ENCODE assay signal across 1 cellular context in the genomic region with DNA sequence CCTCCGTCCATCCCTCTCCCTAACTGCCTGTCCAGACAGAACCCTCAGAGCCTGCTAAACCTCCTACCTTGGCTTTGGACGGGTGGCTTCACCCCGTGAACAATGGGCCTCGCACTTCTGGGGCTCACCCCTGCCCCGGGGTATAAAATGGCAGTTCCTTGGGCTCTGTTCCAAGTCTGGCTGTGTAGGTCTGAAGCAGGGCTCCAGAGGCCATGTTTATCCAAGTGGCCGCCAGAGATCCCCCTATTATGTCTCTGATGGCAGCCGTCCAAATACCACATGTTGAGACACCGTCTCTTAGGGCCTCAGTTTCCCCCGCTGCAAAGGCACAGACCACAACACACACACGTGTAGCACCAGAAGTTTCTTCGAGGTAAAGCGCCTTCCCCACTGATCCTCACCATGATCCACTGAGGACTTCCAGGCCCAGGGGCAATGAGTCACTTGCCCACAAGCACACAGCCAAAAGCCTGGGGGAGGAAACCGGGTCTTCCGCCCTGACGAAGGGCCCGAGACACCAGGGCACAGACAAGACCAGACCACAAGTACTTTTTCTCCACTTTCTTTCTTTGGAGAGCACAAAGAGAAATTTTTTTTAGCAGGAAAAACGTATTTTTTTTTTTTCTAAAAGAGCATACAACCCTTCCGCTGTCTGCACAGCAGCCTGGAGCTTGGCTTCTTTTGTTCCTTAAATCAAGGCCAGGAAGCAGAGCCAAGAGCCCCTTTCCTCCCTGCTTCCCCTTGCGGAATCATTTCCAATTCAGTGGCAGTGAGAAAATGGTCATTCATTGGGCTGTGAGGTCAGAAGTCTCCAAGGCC.
TF ChIP-seq lines count a peak whose summit lies in the region.

No MANE protein-coding gene starts in this region.

TF ChIP-seq in GM23338, 12 proteins besides CTCF, POLR2A, EP300 and RAD21 (continued from another document):
- TF ChIP-seq, protein P1, sequence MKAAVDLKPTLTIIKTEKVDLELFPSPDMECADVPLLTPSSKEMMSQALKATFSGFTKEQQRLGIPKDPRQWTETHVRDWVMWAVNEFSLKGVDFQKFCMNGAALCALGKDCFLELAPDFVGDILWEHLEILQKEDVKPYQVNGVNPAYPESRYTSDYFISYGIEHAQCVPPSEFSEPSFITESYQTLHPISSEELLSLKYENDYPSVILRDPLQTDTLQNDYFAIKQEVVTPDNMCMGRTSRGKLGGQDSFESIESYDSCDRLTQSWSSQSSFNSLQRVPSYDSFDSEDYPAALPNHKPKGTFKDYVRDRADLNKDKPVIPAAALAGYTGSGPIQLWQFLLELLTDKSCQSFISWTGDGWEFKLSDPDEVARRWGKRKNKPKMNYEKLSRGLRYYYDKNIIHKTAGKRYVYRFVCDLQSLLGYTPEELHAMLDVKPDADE (IDR thresholded peaks at IDR 0.05), result no peak
- no peak for TF ChIP-seq ZNF331 (CRISPR knock-in tag; IDR thresholded peaks at IDR 0.05; ENCODE audit: low read depth)
- TF ChIP-seq, protein P2, sequence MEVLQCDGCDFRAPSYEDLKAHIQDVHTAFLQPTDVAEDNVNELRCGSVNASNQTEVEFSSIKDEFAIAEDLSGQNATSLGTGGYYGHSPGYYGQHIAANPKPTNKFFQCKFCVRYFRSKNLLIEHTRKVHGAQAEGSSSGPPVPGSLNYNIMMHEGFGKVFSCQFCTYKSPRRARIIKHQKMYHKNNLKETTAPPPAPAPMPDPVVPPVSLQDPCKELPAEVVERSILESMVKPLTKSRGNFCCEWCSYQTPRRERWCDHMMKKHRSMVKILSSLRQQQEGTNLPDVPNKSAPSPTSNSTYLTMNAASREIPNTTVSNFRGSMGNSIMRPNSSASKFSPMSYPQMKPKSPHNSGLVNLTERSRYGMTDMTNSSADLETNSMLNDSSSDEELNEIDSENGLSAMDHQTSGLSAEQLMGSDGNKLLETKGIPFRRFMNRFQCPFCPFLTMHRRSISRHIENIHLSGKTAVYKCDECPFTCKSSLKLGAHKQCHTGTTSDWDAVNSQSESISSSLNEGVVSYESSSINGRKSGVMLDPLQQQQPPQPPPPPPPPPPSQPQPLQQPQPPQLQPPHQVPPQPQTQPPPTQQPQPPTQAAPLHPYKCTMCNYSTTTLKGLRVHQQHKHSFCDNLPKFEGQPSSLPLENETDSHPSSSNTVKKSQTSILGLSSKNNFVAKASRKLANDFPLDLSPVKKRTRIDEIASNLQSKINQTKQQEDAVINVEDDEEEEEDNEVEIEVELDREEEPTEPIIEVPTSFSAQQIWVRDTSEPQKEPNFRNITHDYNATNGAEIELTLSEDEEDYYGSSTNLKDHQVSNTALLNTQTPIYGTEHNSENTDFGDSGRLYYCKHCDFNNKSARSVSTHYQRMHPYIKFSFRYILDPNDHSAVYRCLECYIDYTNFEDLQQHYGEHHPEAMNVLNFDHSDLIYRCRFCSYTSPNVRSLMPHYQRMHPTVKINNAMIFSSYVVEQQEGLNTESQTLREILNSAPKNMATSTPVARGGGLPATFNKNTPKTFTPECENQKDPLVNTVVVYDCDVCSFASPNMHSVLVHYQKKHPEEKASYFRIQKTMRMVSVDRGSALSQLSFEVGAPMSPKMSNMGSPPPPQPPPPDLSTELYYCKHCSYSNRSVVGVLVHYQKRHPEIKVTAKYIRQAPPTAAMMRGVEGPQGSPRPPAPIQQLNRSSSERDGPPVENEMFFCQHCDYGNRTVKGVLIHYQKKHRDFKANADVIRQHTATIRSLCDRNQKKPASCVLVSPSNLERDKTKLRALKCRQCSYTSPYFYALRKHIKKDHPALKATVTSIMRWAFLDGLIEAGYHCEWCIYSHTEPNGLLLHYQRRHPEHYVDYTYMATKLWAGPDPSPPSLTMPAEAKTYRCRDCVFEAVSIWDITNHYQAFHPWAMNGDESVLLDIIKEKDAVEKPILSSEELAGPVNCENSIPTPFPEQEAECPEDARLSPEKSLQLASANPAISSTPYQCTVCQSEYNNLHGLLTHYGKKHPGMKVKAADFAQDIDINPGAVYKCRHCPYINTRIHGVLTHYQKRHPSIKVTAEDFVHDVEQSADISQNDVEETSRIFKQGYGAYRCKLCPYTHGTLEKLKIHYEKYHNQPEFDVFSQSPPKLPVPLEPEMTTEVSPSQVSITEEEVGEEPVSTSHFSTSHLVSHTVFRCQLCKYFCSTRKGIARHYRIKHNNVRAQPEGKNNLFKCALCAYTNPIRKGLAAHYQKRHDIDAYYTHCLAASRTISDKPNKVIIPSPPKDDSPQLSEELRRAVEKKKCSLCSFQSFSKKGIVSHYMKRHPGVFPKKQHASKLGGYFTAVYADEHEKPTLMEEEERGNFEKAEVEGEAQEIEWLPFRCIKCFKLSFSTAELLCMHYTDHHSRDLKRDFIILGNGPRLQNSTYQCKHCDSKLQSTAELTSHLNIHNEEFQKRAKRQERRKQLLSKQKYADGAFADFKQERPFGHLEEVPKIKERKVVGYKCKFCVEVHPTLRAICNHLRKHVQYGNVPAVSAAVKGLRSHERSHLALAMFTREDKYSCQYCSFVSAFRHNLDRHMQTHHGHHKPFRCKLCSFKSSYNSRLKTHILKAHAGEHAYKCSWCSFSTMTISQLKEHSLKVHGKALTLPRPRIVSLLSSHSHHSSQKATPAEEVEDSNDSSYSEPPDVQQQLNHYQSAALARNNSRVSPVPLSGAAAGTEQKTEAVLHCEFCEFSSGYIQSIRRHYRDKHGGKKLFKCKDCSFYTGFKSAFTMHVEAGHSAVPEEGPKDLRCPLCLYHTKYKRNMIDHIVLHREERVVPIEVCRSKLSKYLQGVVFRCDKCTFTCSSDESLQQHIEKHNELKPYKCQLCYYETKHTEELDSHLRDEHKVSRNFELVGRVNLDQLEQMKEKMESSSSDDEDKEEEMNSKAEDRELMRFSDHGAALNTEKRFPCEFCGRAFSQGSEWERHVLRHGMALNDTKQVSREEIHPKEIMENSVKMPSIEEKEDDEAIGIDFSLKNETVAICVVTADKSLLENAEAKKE (CRISPR knock-in tag; IDR thresholded peaks at IDR 0.05), result no peak
- no peak for TF ChIP-seq EZH2phosphoT487 (IDR thresholded peaks at IDR 0.05; ENCODE audit: unreplicated experiment)
- no peak for TF ChIP-seq JUNB (IDR thresholded peaks at IDR 0.05; ENCODE audit: unreplicated experiment)
- TF ChIP-seq NANOG (IDR thresholded peaks at IDR 0.05; ENCODE audit: borderline replicate concordance), result no peak
